9 cellular contexts compared by ENCODE assay signal in genomic region chr21:44976556-44977270, GRCh38. TPM values are rescaled to one million over a fixed set of nuclear protein-coding genes. Genes with fewer than 3 reads are reported as not detected.
DNase-seq lines count a peak whose midpoint lies in the region; ATAC-seq, FAIRE-seq and TF ChIP-seq lines count a peak whose summit lies in the region.
"Not testable (repeated sequence)": the region's sequence is repeated elsewhere in the genome, so short reads cannot be mapped to it uniquely, and the experiment has no call there.
"Had no signal": no experiment of that assay in that cellular context is flagged by ENCODE, and none has a peak within 500 bp of the region (broad histone marks: within the 10 kb centered on the region; RNA-seq: fewer than 3 reads in every experiment).

No MANE protein-coding gene starts in this region.

- H3K9me3 Mint-ChIP-seq in osteocyte (ENCODE audit: unreplicated experiment); type B pancreatic cell: not testable (repeated sequence)

- in situ Hi-C loops in SK-MEL-5 (cut with HindIII; ENCODE audit: low pct_unique_long_range_greater_than_20kb, low sequenced_read_pairs); HepG2 (cut with HindIII; ENCODE audit: extremely low pct_ligation_motif_present, low pct_unique_long_range_greater_than_20kb): not testable (repeated sequence)

- not testable (repeated sequence) for TF ChIP-seq RAD21 in HCT116 (IDR thresholded peaks at IDR 0.05; ENCODE audit: low read depth); HepG2 (CRISPR knock-in tag; IDR thresholded peaks at IDR 0.05)

- not testable (repeated sequence) for TF ChIP-seq EP300 in esophagus muscularis mucosa (IDR thresholded peaks at IDR 0.05); HepG2 (IDR thresholded peaks at IDR 0.05; ENCODE audit: low read depth in 2 of 2, low read length in 2 of 2); HepG2 (CRISPR knock-in tag; IDR thresholded peaks at IDR 0.05; ENCODE audit: borderline replicate concordance)

- not testable (repeated sequence) for H3K4me3 Mint-ChIP-seq in osteocyte (ENCODE audit: unreplicated experiment); type B pancreatic cell

- H3K27ac ChIP-seq in AG04450 (ENCODE audit: low read depth, low read length); HCT116 (ENCODE audit: low read depth, low read length); HepG2 (ENCODE audit: extremely low read length, insufficient read depth, low read length): not testable (repeated sequence)
- peak overlapping the region in 3 of 4 donors; percentile 32 to 59 (median 51) for H3K27ac ChIP-seq in esophagus muscularis mucosa (replicated peaks in 1 of 4)

- ATAC-seq in HCT116, HepG2: not testable (repeated sequence)

- POLR2A ChIA-PET in AG04450 (lab: Yijun Ruan, JAX) = interaction anchor here (1.3 kb wide), 1 partner anchor 14 kb away, joined by 3 read pairs; no protein-coding TSS in a partner anchor
- POLR2A ChIA-PET in HCT116 (lab: Charles Lee); HepG2 (lab: Yijun Ruan, JAX): not testable (repeated sequence)

- not testable (repeated sequence) for H3K9ac ChIP-seq in HCT116 (ENCODE audit: low read length); HepG2 (ENCODE audit: insufficient read depth, low read depth, low read length)

- H3K36me3 ChIP-seq in HCT116 (ENCODE audit: control insufficient read depth in 1 of 2, insufficient read depth in 2 of 2, low read length in 2 of 2) = not testable (repeated sequence)
- H3K36me3 ChIP-seq in esophagus muscularis mucosa = peaks cover 3 to 68% (median 45%) of the 10 kb centered on the region in 4 donors
- peaks cover 2 to 15% of the 10 kb centered on the region in 2 experiments; a peak in 3 of 5 replicates for H3K36me3 ChIP-seq in HepG2 (replicated peaks in 1 of 2; ENCODE audit: control insufficient read depth in 1 of 2, insufficient read depth in 2 of 2, low read length in 2 of 2)

- not testable (repeated sequence) for H3K27me3 ChIP-seq in AG04450 (ENCODE audit: control insufficient read depth, insufficient read depth, low read length); HCT116 (ENCODE audit: insufficient read depth, low read length); esophagus muscularis mucosa; HepG2 (ENCODE audit: control insufficient read depth in 1 of 2, insufficient read depth in 2 of 2, low read length in 2 of 2)

- not testable (repeated sequence) for BruUV-seq in HCT116 (replicated peaks; lab: Mats Ljungman, UMichigan); HepG2 (replicated peaks; lab: Mats Ljungman, UMichigan)

- not testable (repeated sequence) for H3K4me1 ChIP-seq in HCT116 (ENCODE audit: control insufficient read depth in 1 of 2, insufficient read depth in 2 of 2, low read length in 2 of 2)
- H3K4me1 ChIP-seq in esophagus muscularis mucosa (peaks cover 0 to 54% (median 45%) of the 10 kb centered on the region in 4 donors), HepG2 (ENCODE audit: insufficient read depth, low read length) (peaks cover 24% of the 10 kb centered on the region)

- not testable (repeated sequence) for H3K4me3 ChIP-seq in AG04450 (ENCODE audit: low read depth, low read length); HCT116 (replicated peaks in 1 of 2; ENCODE audit: low read depth in 1 of 2, low read length in 2 of 2); cardiac fibroblast (replicated peaks in 1 of 2; ENCODE audit: low read depth in 2 of 2, low read length in 2 of 2); esophagus muscularis mucosa; HepG2 (replicated peaks in 1 of 3; ENCODE audit: insufficient read depth in 1 of 3, low read depth in 2 of 3, low read length in 3 of 3)

- RAD21 ChIA-PET in HCT116 (lab: Charles Lee; ENCODE audit: low non-redundant PET in 1 of 2, low total read pairs in 2 of 2, uncharacterized antibody in 2 of 2, unreplicated experiment in 2 of 2) = interaction anchor here in 1 of 2 experiments (0.5 kb wide), 1 partner anchor 27 kb away, joined by 3 read pairs; no protein-coding TSS in a partner anchor

- CTCF ChIA-PET in AG04450 (lab: Charles Lee) = interaction anchor here (1.0 kb wide), 1 partner anchor 162 kb away, joined by 4 read pairs; no protein-coding TSS in a partner anchor
- CTCF ChIA-PET in HCT116 (lab: Charles Lee) = interaction anchor here (0.9 to 1.6 kb wide), 2 partner anchors 13 to 35 kb away, joined by 3 to 5 read pairs; no protein-coding TSS in a partner anchor
- CTCF ChIA-PET in HepG2 (lab: Yijun Ruan, JAX; ENCODE audit: low intra/inter-chr PET ratio, low total read pairs) = not testable (repeated sequence)

- H3K4me2 ChIP-seq in HCT116 (ENCODE audit: low read length); HepG2 (ENCODE audit: low read depth, low read length): not testable (repeated sequence)

- not testable (repeated sequence) for H3K9me2 ChIP-seq in HCT116 (ENCODE audit: insufficient read depth)

- not testable (repeated sequence) for H3K27me3 Mint-ChIP-seq in osteocyte (ENCODE audit: unreplicated experiment); type B pancreatic cell

- H3K9me3 ChIP-seq in AG04450 (ENCODE audit: control insufficient read depth, insufficient read depth, low read length); HCT116 (ENCODE audit: control insufficient read depth in 1 of 2, insufficient read depth in 1 of 2, low read depth in 1 of 2, low read length in 2 of 2); esophagus muscularis mucosa; HepG2 (ENCODE audit: low read length): not testable (repeated sequence)

- H3K79me2 ChIP-seq in HCT116 (ENCODE audit: insufficient read depth, low read length); HepG2 (ENCODE audit: insufficient read depth, low read length): not testable (repeated sequence)

- not testable (repeated sequence) for H3K27ac Mint-ChIP-seq in osteocyte (ENCODE audit: unreplicated experiment); type B pancreatic cell

- 85% methylated on average over 13 of the region's 24 CpGs for WGBS in esophagus muscularis mucosa
- 91% methylated on average over 12 of the region's 24 CpGs for WGBS in HepG2 (ENCODE audit: low lambda C conversion rate)

- H3K36me3 Mint-ChIP-seq in osteocyte (ENCODE audit: unreplicated experiment) = peaks cover 10% of the 10 kb centered on the region
- H3K36me3 Mint-ChIP-seq in type B pancreatic cell = not testable (repeated sequence)

- H2AFZ ChIP-seq in HCT116 (ENCODE audit: low read depth, low read length, poor library complexity, severe bottlenecking); HepG2 (ENCODE audit: low read length): not testable (repeated sequence)

- TF ChIP-seq POLR2A in HCT116 (IDR thresholded peaks at IDR 0.05; ENCODE audit: borderline replicate concordance, extremely low read depth, insufficient read depth, insufficient read length); esophagus muscularis mucosa (IDR thresholded peaks at IDR 0.05; ENCODE audit: low read depth); HepG2 (IDR thresholded peaks at IDR 0.05; ENCODE audit: insufficient read depth in 1 of 2, low read depth in 2 of 2, low read length in 2 of 2): not testable (repeated sequence)

- intact Hi-C loops in HCT116 (cut with micrococcal nuclease); esophagus muscularis mucosa (cut with DNase I); HepG2 (cut with micrococcal nuclease; ENCODE audit: unreplicated experiment): not testable (repeated sequence)

- FAIRE-seq in HepG2 (lab: Jason Lieb, UNC) = not testable (repeated sequence)

- DNase-seq in AG04450 (ENCODE audit: low read depth, low spot score); HCT116 (ENCODE audit: low read depth, low spot score); cardiac fibroblast (ENCODE audit: low read depth in 2 of 2); esophagus muscularis mucosa (ENCODE audit: extremely low spot score); HepG2 (ENCODE audit: low spot score); osteocyte (ENCODE audit: extremely low spot score, unreplicated experiment); type B pancreatic cell (ENCODE audit: extremely low spot score, unreplicated experiment): not testable (repeated sequence)
- peak; percentile 13 for DNase-seq in SK-MEL-5 (ENCODE audit: low read depth, low spot score)

- TF ChIP-seq CTCF in AG04450 (IDR thresholded peaks at IDR 0.05; ENCODE audit: low read depth, low read length) (peak; percentile 24; the same call in 1 of the 2 replicates), HCT116 (IDR thresholded peaks at IDR 0.05 in 2 of 3, conservative IDR thresholded peaks at IDR 0.05 in 1 of 3; ENCODE audit: borderline replicate concordance in 1 of 3, insufficient read depth in 1 of 3, low read depth in 2 of 3, low read length in 2 of 3) (peak in 2 of 3 experiments; percentile 13 to 17; a peak in 1 of 6 replicates), cardiac fibroblast (IDR thresholded peaks at IDR 0.05; ENCODE audit: low read depth, low read length) (peak; percentile 3), esophagus muscularis mucosa (IDR thresholded peaks at IDR 0.05) (peak in 1 of 3 experiments; percentile 26), HepG2 (CRISPR knock-in tag; IDR thresholded peaks at IDR 0.05) (peak; percentile 29), osteocyte (IDR thresholded peaks at IDR 0.05) (peak; percentile 41), type B pancreatic cell (conservative IDR thresholded peaks at IDR 0.05) (peak; percentile 61)

- H3K4me1 Mint-ChIP-seq in osteocyte (ENCODE audit: unreplicated experiment) = peaks cover 26% of the 10 kb centered on the region
- not testable (repeated sequence) for H3K4me1 Mint-ChIP-seq in type B pancreatic cell (ENCODE audit: unreplicated experiment)

- H4K20me1 ChIP-seq in HCT116 (ENCODE audit: insufficient read depth); HepG2 (ENCODE audit: insufficient read depth, low read length): not testable (repeated sequence)

RNA-seq across cellular contexts. Expression of gene SLX9, which starts 36.9 kb away (rescaled TPM):
- 11.4 and 11.9 TPM in 2 replicates for polyA plus RNA-seq in AG04450 (2011; rRNA removed)
- polyA minus RNA-seq in AG04450 (2011; rRNA and poly(A)+ RNA removed) = 7.7 and 8.6 TPM in 2 replicates
- total RNA-seq in HCT116 (2021; ENCODE audit: unreplicated experiment) = 61.9 TPM
- polyA plus RNA-seq in HCT116 (2012) = 45.6 and 46.8 TPM in 2 replicates
- total RNA-seq in SK-MEL-5 (2014; rRNA removed; shearing (Covaris generic)) = 27.9 and 34.9 TPM in 2 replicates
- 35.8 and 41.6 TPM in 2 replicates for polyA plus RNA-seq in SK-MEL-5 (2015; cell fraction: cytosol; rRNA removed)
- polyA plus RNA-seq in SK-MEL-5 (2015; cell fraction: nucleus; rRNA removed) = 5.6 and 19.4 TPM in 2 replicates
- total RNA-seq in esophagus muscularis mucosa = 10 to 100 TPM; 20.8 to 59.3 (median 27.6) TPM
- total RNA-seq in HepG2 (2016; rRNA removed; fragmentation: Illumina TruSeq; extraction: Trizol) = 47.1 and 51.5 TPM in 2 replicates
- total RNA-seq in HepG2 (2016; cell fraction: cytosol; rRNA removed; fragmentation: Illumina TruSeq; extraction: Trizol; ENCODE audit: low read depth) = 43.4 and 50.9 TPM in 2 replicates
- 51.9 and 55.4 TPM in 2 replicates for total RNA-seq in HepG2 (2016; cell fraction: insoluble cytoplasmic fraction; rRNA removed; fragmentation: Illumina TruSeq; extraction: Trizol)
- 31.2 and 37.8 TPM in 2 replicates for total RNA-seq in HepG2 (2016; cell fraction: membrane; rRNA removed; fragmentation: Illumina TruSeq; extraction: Trizol)
- total RNA-seq in HepG2 (2016; cell fraction: nucleus; rRNA removed; fragmentation: Illumina TruSeq; extraction: Trizol) = 17.3 and 20.5 TPM in 2 replicates
- 21.0 and 22.6 TPM in 2 replicates for polyA plus RNA-seq in HepG2 (2011; rRNA removed)
- 32.4 and 47.0 TPM in 2 replicates for polyA plus RNA-seq in HepG2 (2011; cell fraction: cytosol; rRNA removed)
- polyA plus RNA-seq in HepG2 (2011; cell fraction: nucleus; rRNA removed) = 22.9 and 26.2 TPM in 2 replicates
- 22.9 TPM in 2 replicates for polyA plus RNA-seq in HepG2 (2012)
- 43.3 and 45.1 TPM in 2 replicates for polyA plus RNA-seq in HepG2 (2016; cell fraction: cytosol; fragmentation: Illumina TruSeq; extraction: Trizol; ENCODE audit: low read depth)
- polyA plus RNA-seq in HepG2 (2016; cell fraction: insoluble cytoplasmic fraction; fragmentation: Illumina TruSeq; extraction: Trizol; ENCODE audit: low read depth) = 53.9 and 57.5 TPM in 2 replicates
- polyA plus RNA-seq in HepG2 (2016; cell fraction: membrane; fragmentation: Illumina TruSeq; extraction: Trizol; ENCODE audit: low read depth) = 27.6 and 29.8 TPM in 2 replicates
- 35.4 and 41.4 TPM in 2 replicates for polyA plus RNA-seq in HepG2 (2016; cell fraction: nucleus; fragmentation: Illumina TruSeq; extraction: Trizol; ENCODE audit: insufficient read depth, low read depth)
- polyA minus RNA-seq in HepG2 (2011; rRNA and poly(A)+ RNA removed; ENCODE audit: low replicate concordance) = 14.1 and 17.2 TPM in 2 replicates
- 15.8 and 22.1 TPM in 2 replicates for polyA minus RNA-seq in HepG2 (2011; cell fraction: cytosol; rRNA and poly(A)+ RNA removed)
- polyA minus RNA-seq in HepG2 (2011; cell fraction: nucleus; rRNA and poly(A)+ RNA removed) = 5.8 and 8.6 TPM in 2 replicates
- 30.4 and 33.1 TPM in 2 replicates for total RNA-seq in osteocyte
- 25.6 and 33.3 TPM in 2 replicates for total RNA-seq in type B pancreatic cell (ENCODE audit: low replicate concordance)

RNA-seq across cellular contexts. Expression of gene ITGB2, which starts 56.0 kb away (rescaled TPM):
- polyA plus RNA-seq in AG04450 (2011; rRNA removed) = 0.04 TPM in 1 of 2 replicates, not detected in the other
- polyA minus RNA-seq in AG04450 (2011; rRNA and poly(A)+ RNA removed) = not detected in 2 replicates
- 1.5 TPM for total RNA-seq in HCT116 (2021; ENCODE audit: unreplicated experiment)
- 0.10 and 0.17 TPM in 2 replicates for polyA plus RNA-seq in HCT116 (2012)
- total RNA-seq in SK-MEL-5 (2014; rRNA removed; shearing (Covaris generic)) = 0.05 TPM in 1 of 2 replicates, not detected in the other
- 0.08 TPM in 1 of 2 replicates, not detected in the other for polyA plus RNA-seq in SK-MEL-5 (2015; cell fraction: cytosol; rRNA removed)
- polyA plus RNA-seq in SK-MEL-5 (2015; cell fraction: nucleus; rRNA removed) = not detected in 2 replicates
- 100 to 1,000 TPM in 1 of 4 donors, 10 to 100 TPM in 3; 33.2 to 110 (median 44.0) TPM for total RNA-seq in esophagus muscularis mucosa
- total RNA-seq in HepG2 (2016; rRNA removed; fragmentation: Illumina TruSeq; extraction: Trizol) = 1.6 and 4.2 TPM in 2 replicates
- total RNA-seq in HepG2 (2016; cell fraction: cytosol; rRNA removed; fragmentation: Illumina TruSeq; extraction: Trizol; ENCODE audit: low read depth) = 0.71 and 0.91 TPM in 2 replicates
- 2.3 and 3.5 TPM in 2 replicates for total RNA-seq in HepG2 (2016; cell fraction: insoluble cytoplasmic fraction; rRNA removed; fragmentation: Illumina TruSeq; extraction: Trizol)
- 1.2 and 1.9 TPM in 2 replicates for total RNA-seq in HepG2 (2016; cell fraction: membrane; rRNA removed; fragmentation: Illumina TruSeq; extraction: Trizol)
- total RNA-seq in HepG2 (2016; cell fraction: nucleus; rRNA removed; fragmentation: Illumina TruSeq; extraction: Trizol) = 6.5 and 6.6 TPM in 2 replicates
- polyA plus RNA-seq in HepG2 (2011; rRNA removed) = 18.0 and 26.4 TPM in 2 replicates
- 22.3 and 25.2 TPM in 2 replicates for polyA plus RNA-seq in HepG2 (2011; cell fraction: cytosol; rRNA removed)
- polyA plus RNA-seq in HepG2 (2011; cell fraction: nucleus; rRNA removed) = 63.6 and 64.3 TPM in 2 replicates
- 28.1 and 37.9 TPM in 2 replicates for polyA plus RNA-seq in HepG2 (2012)
- polyA plus RNA-seq in HepG2 (2016; cell fraction: cytosol; fragmentation: Illumina TruSeq; extraction: Trizol; ENCODE audit: low read depth) = 0.53 and 1.0 TPM in 2 replicates
- polyA plus RNA-seq in HepG2 (2016; cell fraction: insoluble cytoplasmic fraction; fragmentation: Illumina TruSeq; extraction: Trizol; ENCODE audit: low read depth) = 2.2 and 2.5 TPM in 2 replicates
- 1.3 and 1.5 TPM in 2 replicates for polyA plus RNA-seq in HepG2 (2016; cell fraction: membrane; fragmentation: Illumina TruSeq; extraction: Trizol; ENCODE audit: low read depth)
- polyA plus RNA-seq in HepG2 (2016; cell fraction: nucleus; fragmentation: Illumina TruSeq; extraction: Trizol; ENCODE audit: insufficient read depth, low read depth) = 5.9 and 7.0 TPM in 2 replicates
- 1.4 and 26.8 TPM in 2 replicates for polyA minus RNA-seq in HepG2 (2011; rRNA and poly(A)+ RNA removed; ENCODE audit: low replicate concordance)
- 11.9 and 12.6 TPM in 2 replicates for polyA minus RNA-seq in HepG2 (2011; cell fraction: cytosol; rRNA and poly(A)+ RNA removed)
- 10.0 and 14.7 TPM in 2 replicates for polyA minus RNA-seq in HepG2 (2011; cell fraction: nucleus; rRNA and poly(A)+ RNA removed)
- total RNA-seq in osteocyte = 0.62 and 1.1 TPM in 2 replicates
- 0.36 and 0.80 TPM in 2 replicates for total RNA-seq in type B pancreatic cell (ENCODE audit: low replicate concordance)
- total RNA-seq: RPMI7951 had no signal
